15 cellular contexts compared by ENCODE assay signal in genomic region chr1:27144349-27144748, GRCh38. TPM values are rescaled to one million over a fixed set of nuclear protein-coding genes. Genes with fewer than 3 reads are reported as not detected.
DNase-seq lines count a peak whose midpoint lies in the region; ATAC-seq and TF ChIP-seq lines count a peak whose summit lies in the region.
"Had no signal": no experiment of that assay in that cellular context is flagged by ENCODE, and none has a peak within 500 bp of the region (broad histone marks: within the 10 kb centered on the region; RNA-seq: fewer than 3 reads in every experiment).

No MANE protein-coding gene starts in this region.

- H3K27ac ChIP-seq in right cardiac atrium (ENCODE audit: low read length) = peak overlapping the region; percentile 7
- H3K27ac ChIP-seq in esophagus (ENCODE audit: low read depth in 2 of 2, low read length in 1 of 2) = peak overlapping the region; percentile 16 to 45
- H3K27ac ChIP-seq in vagina = peak overlapping the region; percentile 78

- H3K4me1 Mint-ChIP-seq in nephron = peaks cover 66% of the 10 kb centered on the region
- peaks cover 40% of the 10 kb centered on the region for H3K4me1 Mint-ChIP-seq in activated CD4-positive, alpha-beta T cell treated with anti-CD3 and anti-CD28 coated beads, Interleukin-2, amount 10 ng/mL, durations not matched to agents 7 days and 5 days

- H3K9me3 Mint-ChIP-seq in nephron = no peaks in the 10 kb centered on the region
- no peaks in the 10 kb centered on the region for H3K9me3 Mint-ChIP-seq in activated CD4-positive, alpha-beta T cell treated with anti-CD3 and anti-CD28 coated beads, Interleukin-2, amount 10 ng/mL, durations not matched to agents 7 days and 5 days

- CTCF ChIA-PET in activated CD4-positive, alpha-beta T cell treated with anti-CD3 and anti-CD28 coated beads, Interleukin-2, amount 10 ng/mL, durations not matched to agents 7 days and 5 days (lab: Charles Lee) = interaction anchor here (1.5 to 9.0 kb wide), 3 partner anchors 9 to 13 kb away, joined by 5 to 76 read pairs (median 6); partner anchors contain the start of gene SLC9A1

- 77% methylated on average over 7 of the region's 7 CpGs for WGBS in right cardiac atrium
- WGBS in esophagus, 2 donors = 50 to 55% methylated on average over 7 of the region's 7 CpGs

- peak overlapping the region in 2 of 3 experiments; percentile 4 to 32 for H3K4me3 Mint-ChIP-seq in nephron
- no peak overlapping the region for H3K4me3 Mint-ChIP-seq in activated CD4-positive, alpha-beta T cell treated with anti-CD3 and anti-CD28 coated beads, Interleukin-2, amount 10 ng/mL, durations not matched to agents 7 days and 5 days

- no peak for TF ChIP-seq CTCF in nephron (IDR thresholded peaks at IDR 0.05; ENCODE audit: unreplicated experiment in 3 of 3)
- no peak for TF ChIP-seq CTCF in vagina (IDR thresholded peaks at IDR 0.05)
- no peak for TF ChIP-seq CTCF in BE2C (IDR thresholded peaks at IDR 0.05; ENCODE audit: low read depth, low read length)

- H3K27me3 Mint-ChIP-seq in nephron (ENCODE audit: low read depth) = no peaks in the 10 kb centered on the region
- no peaks in the 10 kb centered on the region for H3K27me3 Mint-ChIP-seq in activated CD4-positive, alpha-beta T cell treated with anti-CD3 and anti-CD28 coated beads, Interleukin-2, amount 10 ng/mL, durations not matched to agents 7 days and 5 days

- H3K27me3 ChIP-seq in right cardiac atrium (ENCODE audit: control insufficient read depth, insufficient read depth) (no peaks in the 10 kb centered on the region), esophagus (ENCODE audit: control insufficient read depth in 1 of 2, insufficient read depth in 2 of 2, low read length in 2 of 2) (no peaks in the 10 kb centered on the region), vagina (no peaks in the 10 kb centered on the region), BE2C (no peaks in the 10 kb centered on the region)
- H3K27me3 ChIP-seq: neutrophil had no signal

- H3K36me3 ChIP-seq in esophagus (ENCODE audit: control insufficient read depth in 2 of 2, insufficient read depth in 2 of 2, low read length in 1 of 2) (no peaks in the 10 kb centered on the region), vagina (no peaks in the 10 kb centered on the region), BE2C (no peaks in the 10 kb centered on the region)

- H3K27ac Mint-ChIP-seq in nephron = peak overlapping the region; percentile 75 to 97 (median 77)
- no peak overlapping the region for H3K27ac Mint-ChIP-seq in activated CD4-positive, alpha-beta T cell treated with anti-CD3 and anti-CD28 coated beads, Interleukin-2, amount 10 ng/mL, durations not matched to agents 7 days and 5 days

- intact Hi-C loops in right cardiac atrium (cut with DNase I) (no loop called here), left cardiac atrium (cut with DNase I) (no loop called here), vagina (cut with DNase I) (no loop called here)

- H3K4me1 ChIP-seq in right cardiac atrium (ENCODE audit: control insufficient read depth, insufficient read depth, low read length) (peaks cover 37% of the 10 kb centered on the region), esophagus (ENCODE audit: control insufficient read depth in 2 of 2, insufficient read depth in 2 of 2, low read length in 1 of 2) (peaks cover 12 to 15% of the 10 kb centered on the region in 2 donors), vagina (peaks cover 83% of the 10 kb centered on the region), BE2C (peaks cover 3% of the 10 kb centered on the region)

- POLR2A ChIA-PET in activated CD4-positive, alpha-beta T cell treated with anti-CD3 and anti-CD28 coated beads, Interleukin-2, amount 10 ng/mL, durations not matched to agents 7 days and 5 days (lab: Charles Lee) = no interaction called here

- no peaks in the 10 kb centered on the region for H3K36me3 Mint-ChIP-seq in nephron (ENCODE audit: low read depth)
- peaks cover 6% of the 10 kb centered on the region for H3K36me3 Mint-ChIP-seq in activated CD4-positive, alpha-beta T cell treated with anti-CD3 and anti-CD28 coated beads, Interleukin-2, amount 10 ng/mL, durations not matched to agents 7 days and 5 days (ENCODE audit: low read depth)

- H3K9me3 ChIP-seq in right cardiac atrium (ENCODE audit: control insufficient read depth, low read length) (no peaks in the 10 kb centered on the region), esophagus (ENCODE audit: control insufficient read depth in 2 of 2, insufficient read depth in 1 of 2, low read depth in 1 of 2, low read length in 1 of 2) (no peaks in the 10 kb centered on the region), vagina (no peaks in the 10 kb centered on the region), BE2C (no peaks in the 10 kb centered on the region)
- H3K9me3 ChIP-seq: neutrophil had no signal

- no peak for DNase-seq in right cardiac atrium
- no peak for DNase-seq in left cardiac atrium
- DNase-seq in vagina (ENCODE audit: extremely low spot score in 2 of 2) = no peak
- no peak for DNase-seq in activated CD4-positive, alpha-beta T cell treated with anti-CD3 and anti-CD28 coated beads, Interleukin-2, amount 10 ng/mL, durations not matched to agents 7 days and 5 days
- DNase-seq in BE2C = no peak
- DNase-seq: activated CD4-positive, alpha-beta T cell treated with anti-CD3 and anti-CD28 coated beads, Interleukin-2, amount 50 U/mL, for 4 hours; DMS 273 treated with DMSO at 0.1 percent for 48 hours; effector CD8-positive, alpha-beta T cell; kidney glomerular epithelial cell; NCI-H1092; NCI-H510A had no signal

- no peak for TF ChIP-seq POLR2A in vagina (IDR thresholded peaks at IDR 0.05)

- ATAC-seq in right cardiac atrium (no peak), left cardiac atrium (no peak), HG03139 (IDR thresholded peaks at IDR 0.05; ENCODE audit: unreplicated experiment) (no peak)

- H3K4me3 ChIP-seq in right cardiac atrium (ENCODE audit: low read length) = no peak overlapping the region
- H3K4me3 ChIP-seq in esophagus (ENCODE audit: low read depth in 1 of 2, low read length in 2 of 2) = no peak overlapping the region
- no peak overlapping the region for H3K4me3 ChIP-seq in vagina
- no peak overlapping the region for H3K4me3 ChIP-seq in BE2C (ENCODE audit: low read depth, low read length)

RNA-seq across cellular contexts. Expression of gene SLC9A1, which starts 10.6 kb away (rescaled TPM):
- total RNA-seq in right cardiac atrium = 10 to 100 TPM; 22.8 to 39.3 (median 35.4) TPM
- polyA plus RNA-seq in right cardiac atrium = 21.5 TPM
- total RNA-seq in left cardiac atrium = 10 to 100 TPM; 17.4 to 37.3 TPM
- polyA plus RNA-seq in esophagus = 10 to 100 TPM in 1 of 2 donors, 1 to 10 TPM in 1; 9.1 to 16.1 TPM
- total RNA-seq in vagina = 10.6 TPM
- 10 to 100 TPM; 24.8 to 32.4 TPM for total RNA-seq in activated CD4-positive, alpha-beta T cell treated with anti-CD3 and anti-CD28 coated beads, Interleukin-2, amount 10 ng/mL, durations not matched to agents 7 days and 5 days
- polyA plus RNA-seq in BE2C (2012; ENCODE audit: insufficient read depth, insufficient read length, low read depth) = 15.6 TPM

Comparison
In these comparisons a context has a peak if more than half of its experiments do, and no peak if none do; other contexts are left out.
1. H3K27ac ChIP-seq: peak in every context shown above with its lines; median percentile 78 in vagina; 30 in esophagus; 7 in right cardiac atrium.